ENCODE assay signal across 21 cellular contexts in the genomic region with DNA sequence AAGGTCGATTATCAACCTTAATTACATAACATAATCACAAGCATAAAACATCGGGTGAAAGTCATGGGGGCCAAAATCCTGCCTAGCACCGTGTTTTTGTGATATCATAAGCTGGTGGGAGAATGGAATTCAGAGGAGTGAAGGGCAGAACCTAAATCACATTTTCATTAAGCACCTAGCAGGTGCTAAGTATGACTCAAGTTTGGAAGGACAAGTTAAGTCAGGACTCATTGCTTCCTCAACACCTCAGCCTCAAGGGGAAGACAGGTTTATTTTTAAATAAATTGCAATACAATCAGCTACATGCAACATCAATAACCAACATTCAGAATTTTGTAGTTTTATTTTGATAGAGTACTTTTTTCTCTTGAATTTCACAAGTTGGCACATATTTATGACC. TPM values are rescaled to one million over a fixed set of nuclear protein-coding genes. Genes with fewer than 3 reads are reported as not detected.
DNase-seq lines count a peak whose midpoint lies in the region; ATAC-seq and TF ChIP-seq lines count a peak whose summit lies in the region.
"Had no signal": no experiment of that assay in that cellular context is flagged by ENCODE, and none has a peak within 500 bp of the region (broad histone marks: within the 10 kb centered on the region; RNA-seq: fewer than 3 reads in every experiment).

No MANE protein-coding gene starts in this region.

- POLR2A ChIA-PET in MCF 10A (lab: Yijun Ruan, JAX) = interaction anchor here (0.7 to 11.6 kb wide), 4 partner anchors 10 to 633 kb away, joined by 3 to 174 read pairs (median 5); partner anchors contain the start of gene GAS1

- H3K4me3 ChIP-seq in breast epithelium = no peak overlapping the region
- H3K4me3 ChIP-seq: BLaER1 treated with 17β-estradiol and CSF1 and Interleukin-3, amounts not matched to agents 10 nM and 100 nM; HAP-1 had no signal

- H3K27ac Mint-ChIP-seq in MCF 10A (ENCODE audit: low read depth, unreplicated experiment) (peak overlapping the region; percentile 97), nephron (peak overlapping the region; percentile 31 to 94 (median 60)), mesothelial cell of epicardium (no peak overlapping the region)
- H3K27ac Mint-ChIP-seq: CD14-positive monocyte; CD4-positive, alpha-beta T cell; CD8-positive, alpha-beta memory T cell; HFFc6 had no signal

- BruUV-seq in MCF 10A (replicated peaks; lab: Mats Ljungman, UMichigan) = no TSS peak

- DNase-seq in MCF 10A (ENCODE audit: unreplicated experiment) = no peak
- DNase-seq in breast epithelium (ENCODE audit: low spot score in 2 of 2) = no peak
- DNase-seq in mesothelial cell of epicardium (ENCODE audit: low spot score in 2 of 2, unreplicated experiment in 2 of 2) = no peak
- DNase-seq: ACHN; AML-193; BE2C; CD4-positive, alpha-beta T cell; CD8-positive, alpha-beta memory T cell; DMS 273 treated with DMSO at 0.1 percent for 48 hours; DMS79; GF-D8; GOT3; HFFc6 had no signal

- H3K36me3 Mint-ChIP-seq in MCF 10A (ENCODE audit: insufficient read depth, unreplicated experiment) = peaks cover 12% of the 10 kb centered on the region
- H3K36me3 Mint-ChIP-seq in nephron (ENCODE audit: low read depth) = peaks cover 4% of the 10 kb centered on the region
- no peaks in the 10 kb centered on the region for H3K36me3 Mint-ChIP-seq in mesothelial cell of epicardium
- H3K36me3 Mint-ChIP-seq: CD14-positive monocyte; CD8-positive, alpha-beta memory T cell had no signal

- no peak overlapping the region for H3K27ac ChIP-seq in breast epithelium
- H3K27ac ChIP-seq: 22Rv1; BLaER1 treated with 17β-estradiol and CSF1 and Interleukin-3, amounts not matched to agents 10 nM and 100 nM had no signal

- TF ChIP-seq POLR2A in breast epithelium (IDR thresholded peaks at IDR 0.05) = no peak

- no peaks in the 10 kb centered on the region for H3K9me3 ChIP-seq in breast epithelium
- H3K9me3 ChIP-seq: BE2C; BLaER1 treated with 17β-estradiol and CSF1 and Interleukin-3, amounts not matched to agents 10 nM and 100 nM; HAP-1 had no signal

- TF ChIP-seq CTCF in MCF 10A (IDR thresholded peaks at IDR 0.05; ENCODE audit: unreplicated experiment) (no peak), breast epithelium (IDR thresholded peaks at IDR 0.05) (no peak), nephron (IDR thresholded peaks at IDR 0.05; ENCODE audit: unreplicated experiment in 3 of 3) (no peak), mesothelial cell of epicardium (IDR thresholded peaks at IDR 0.05; ENCODE audit: unreplicated experiment) (no peak)

- H3K27me3 Mint-ChIP-seq in MCF 10A (ENCODE audit: insufficient read depth, unreplicated experiment) (no peaks in the 10 kb centered on the region), nephron (ENCODE audit: low read depth) (no peaks in the 10 kb centered on the region), mesothelial cell of epicardium (ENCODE audit: low read depth) (no peaks in the 10 kb centered on the region)

- no peaks in the 10 kb centered on the region for H3K27me3 ChIP-seq in breast epithelium
- H3K27me3 ChIP-seq: BE2C; BLaER1 treated with 17β-estradiol and CSF1 and Interleukin-3, amounts not matched to agents 10 nM and 100 nM had no signal

- no peaks in the 10 kb centered on the region for H3K36me3 ChIP-seq in breast epithelium
- H3K36me3 ChIP-seq: BE2C; BLaER1 treated with 17β-estradiol and CSF1 and Interleukin-3, amounts not matched to agents 10 nM and 100 nM; HAP-1 had no signal

- intact Hi-C loops in MCF 10A (cut with micrococcal nuclease) (no loop called here), breast epithelium (cut with DNase I; ENCODE audit: low total_unique reads) (no loop called here)

- CTCF ChIA-PET in MCF 10A (lab: Yijun Ruan, JAX) = interaction anchor here (0.5 to 2.0 kb wide), 3 partner anchors 33 to 1913 kb away, joined by 3 to 11 read pairs (median 4); partner anchors contain the start of gene GAS1

- H3K4me3 Mint-ChIP-seq in MCF 10A (ENCODE audit: unreplicated experiment) (no peak overlapping the region), nephron (no peak overlapping the region), mesothelial cell of epicardium (no peak overlapping the region)
- H3K4me3 Mint-ChIP-seq: CD14-positive monocyte; CD4-positive, alpha-beta T cell; CD8-positive, alpha-beta memory T cell; HFFc6 had no signal

- ATAC-seq in esophagus mucosa = peak; percentile 71
- ATAC-seq in HG02798 (IDR thresholded peaks at IDR 0.05; ENCODE audit: poor library complexity, unreplicated experiment) = no peak

- H3K4me1 ChIP-seq in breast epithelium = no peaks in the 10 kb centered on the region
- H3K4me1 ChIP-seq: BE2C; BLaER1 treated with 17β-estradiol and CSF1 and Interleukin-3, amounts not matched to agents 10 nM and 100 nM; HAP-1 had no signal

- H3K4me1 Mint-ChIP-seq in MCF 10A (ENCODE audit: insufficient read depth, unreplicated experiment) (peaks cover 70% of the 10 kb centered on the region), nephron (peaks cover 90% of the 10 kb centered on the region), mesothelial cell of epicardium (peaks cover 46% of the 10 kb centered on the region)
- H3K4me1 Mint-ChIP-seq: CD14-positive monocyte; CD8-positive, alpha-beta memory T cell had no signal

- H3K9me3 Mint-ChIP-seq in MCF 10A (ENCODE audit: unreplicated experiment) (no peaks in the 10 kb centered on the region), nephron (peaks cover 3% of the 10 kb centered on the region), mesothelial cell of epicardium (peaks cover 12% of the 10 kb centered on the region)
- H3K9me3 Mint-ChIP-seq: CD4-positive, alpha-beta T cell; CD8-positive, alpha-beta memory T cell; HFFc6 had no signal

RNA-seq across cellular contexts. Expression of gene GAS1, which starts 33.5 kb away (rescaled TPM):
- total RNA-seq in MCF 10A (2022) (11.0 and 11.4 TPM in 2 replicates), breast epithelium (10 to 100 TPM; 48.2 to 99.9 (median 79.8) TPM), esophagus mucosa (2.4 TPM), mesothelial cell of epicardium (47.8 to 50.6 TPM (median 49.1 TPM) in 3 replicates)
- total RNA-seq: G401 had no signal
